Comparison of ENCODE assay signal across 8 cellular contexts in genomic region chr1:205849619-205850355, GRCh38. TPM values are rescaled to one million over a fixed set of nuclear protein-coding genes. Genes with fewer than 3 reads are reported as not detected.
DNase-seq lines count a peak whose midpoint lies in the region; ATAC-seq and TF ChIP-seq lines count a peak whose summit lies in the region.

Gene PM20D1 (minus strand): TSS chr1:205850132. CDS start chr1:205850072, 60 bp downstream.

- H3K36me3 Mint-ChIP-seq in Caco-2 (ENCODE audit: insufficient read depth, unreplicated experiment), result no peaks in the 10 kb centered on the region
- H3K36me3 Mint-ChIP-seq in activated naive CD4-positive, alpha-beta T cell treated with anti-CD3 and anti-CD28 coated beads, Interleukin-2, amount 50 U/mL, for 72 hours, result peaks cover 0 to 5% of the 10 kb centered on the region in 2 donors

- H3K4me1 ChIP-seq in Caco-2 (no peaks in the 10 kb centered on the region), left ventricle myocardium inferior (peaks cover 14% of the 10 kb centered on the region), skeletal muscle satellite cell (ENCODE audit: control insufficient read depth, insufficient read depth, low read length) (no peaks in the 10 kb centered on the region)

- peak; percentile 79 for ATAC-seq in HG02571 (IDR thresholded peaks at IDR 0.05; ENCODE audit: unreplicated experiment)
- peak; percentile 97 to 99 for ATAC-seq in activated naive CD4-positive, alpha-beta T cell treated with anti-CD3 and anti-CD28 coated beads, Interleukin-2, amount 50 U/mL, for 72 hours

- H3K9ac ChIP-seq in skeletal muscle satellite cell (ENCODE audit: low read depth, low read length), result no peak within 1 kb of the TSS

- no TSS peak for BruUV-seq in Caco-2 (replicated peaks; lab: Mats Ljungman, UMichigan)

- no peak within 1 kb of the TSS for H3K27ac Mint-ChIP-seq in Caco-2 (ENCODE audit: unreplicated experiment)
- H3K27ac Mint-ChIP-seq in activated naive CD4-positive, alpha-beta T cell treated with anti-CD3 and anti-CD28 coated beads, Interleukin-2, amount 50 U/mL, for 72 hours, result peak within 1 kb of the TSS; percentile 47 to 53

- H3K27me3 ChIP-seq in Caco-2 (replicated peaks; ENCODE audit: control insufficient read depth, insufficient read depth, low read length), result no peaks in the 10 kb centered on the region
- H3K27me3 ChIP-seq in left ventricle myocardium inferior (ENCODE audit: low read depth), result no peaks in the 10 kb centered on the region
- H3K27me3 ChIP-seq in skeletal muscle satellite cell (ENCODE audit: control insufficient read depth, insufficient read depth, low read length), result no peaks in the 10 kb centered on the region

- H3K36me3 ChIP-seq in Caco-2 (ENCODE audit: control insufficient read depth, insufficient read depth, low read length) (no peaks in the 10 kb centered on the region), left ventricle myocardium inferior (no peaks in the 10 kb centered on the region), skeletal muscle satellite cell (ENCODE audit: insufficient read depth, low read length) (no peaks in the 10 kb centered on the region)

- H3K27me3 Mint-ChIP-seq in Caco-2 (ENCODE audit: insufficient read depth, unreplicated experiment), result no peaks in the 10 kb centered on the region

- peaks cover 5% of the 10 kb centered on the region for H3K4me1 Mint-ChIP-seq in Caco-2 (ENCODE audit: low read depth, unreplicated experiment)

- in situ Hi-C loops in SK-MEL-5 (cut with HindIII; ENCODE audit: low pct_unique_long_range_greater_than_20kb, low sequenced_read_pairs) (no loop called here), ACHN (cut with HindIII; ENCODE audit: low pct_ligation_motif_present, low pct_unique_long_range_greater_than_20kb, low sequenced_read_pairs) (no loop called here)

- peaks cover 4% of the 10 kb centered on the region; the same call in 1 of the 2 replicates for H3K9me3 ChIP-seq in Caco-2
- H3K9me3 ChIP-seq in left ventricle myocardium inferior (replicated peaks), result peaks cover 8% of the 10 kb centered on the region
- H3K9me3 ChIP-seq in skeletal muscle satellite cell (replicated peaks; ENCODE audit: low read length), result no peaks in the 10 kb centered on the region

- TF ChIP-seq CTCF in Caco-2 (IDR thresholded peaks at IDR 0.05; ENCODE audit: insufficient read depth in 1 of 2, low read depth in 1 of 2, low read length in 1 of 2, severe bottlenecking in 1 of 2, unreplicated experiment in 1 of 2) (no peak), left ventricle myocardium inferior (IDR thresholded peaks at IDR 0.05; ENCODE audit: borderline replicate concordance) (no peak), RWPE1 (conservative IDR thresholded peaks at IDR 0.05; ENCODE audit: low read depth) (no peak)

- peak within 1 kb of the TSS; percentile 78 for H3K4me2 ChIP-seq in skeletal muscle satellite cell (ENCODE audit: low read length)

- intact Hi-C loops in Caco-2 (cut with micrococcal nuclease; ENCODE audit: unreplicated experiment), result no loop called here
- intact Hi-C loops in left ventricle myocardium inferior (cut with micrococcal nuclease), result no loop called here

- POLR2A ChIA-PET in Caco-2 (lab: Charles Lee) (interaction anchor here (0.6 kb wide), 1 partner anchor 354 kb away, joined by 4 read pairs; no protein-coding TSS in a partner anchor), RWPE1 (lab: Yijun Ruan, JAX; ENCODE audit: low non-redundant PET) (no interaction called here)

- H3K27ac ChIP-seq in left ventricle myocardium inferior (replicated peaks) (peak within 1 kb of the TSS; percentile 46), RWPE1 (no peak within 1 kb of the TSS)

- H3K4me3 ChIP-seq in Caco-2 (ENCODE audit: low read depth, low read length) (peak within 1 kb of the TSS; percentile 36), left ventricle myocardium inferior (peak within 1 kb of the TSS; percentile 74), skeletal muscle satellite cell (ENCODE audit: low read length) (no peak within 1 kb of the TSS)

- CTCF ChIA-PET in Caco-2 (lab: Charles Lee) (interaction anchor here (0.6 kb wide), 3 partner anchors 14 to 477 kb away, joined by 4 to 5 read pairs (median 4); no protein-coding TSS in a partner anchor), RWPE1 (lab: Yijun Ruan, JAX) (interaction anchor here (0.7 to 0.8 kb wide), 3 partner anchors 61 to 69 kb away, joined by 3 to 4 read pairs (median 3); no protein-coding TSS in a partner anchor)

- DNase-seq in Caco-2 (peak; percentile 71 to 82), SK-MEL-5 (ENCODE audit: low read depth, low spot score) (peak; percentile 28), left ventricle myocardium inferior (peak; percentile 84), ACHN (no peak), RWPE1 (ENCODE audit: low spot score) (no peak)
- peak; percentile 83 for DNase-seq in activated naive CD4-positive, alpha-beta T cell treated with anti-CD3 and anti-CD28 coated beads, Interleukin-2, amount 50 U/mL, for 72 hours (ENCODE audit: low spot score in 2 of 2)

- H3K4me3 Mint-ChIP-seq in Caco-2 (ENCODE audit: unreplicated experiment), result peak within 1 kb of the TSS; percentile 70

- no peaks in the 10 kb centered on the region for H3K9me3 Mint-ChIP-seq in Caco-2 (ENCODE audit: unreplicated experiment)
- H3K9me3 Mint-ChIP-seq in activated naive CD4-positive, alpha-beta T cell treated with anti-CD3 and anti-CD28 coated beads, Interleukin-2, amount 50 U/mL, for 72 hours, result peaks cover 4 to 5% of the 10 kb centered on the region in 2 donors

RNA-seq across cellular contexts. Expression of gene PM20D1, which starts in this region (rescaled TPM):
- total RNA-seq in Caco-2 (2022) (0.21 TPM in 1 of 2 replicates, not detected in the other), left ventricle myocardium inferior (1.7 TPM)
- not detected in 2 replicates for total RNA-seq in SK-MEL-5 (2014; rRNA removed; shearing (Covaris generic))
- not detected in 2 replicates for polyA plus RNA-seq in SK-MEL-5 (2015; cell fraction: cytosol; rRNA removed)
- not detected in 2 replicates for polyA plus RNA-seq in SK-MEL-5 (2015; cell fraction: nucleus; rRNA removed)
- total RNA-seq in activated naive CD4-positive, alpha-beta T cell treated with anti-CD3 and anti-CD28 coated beads, Interleukin-2, amount 50 U/mL, for 72 hours, result under 1 TPM; 0.35 to 0.73 TPM
- total RNA-seq in skeletal muscle satellite cell (2012; rRNA removed), result not detected in 2 replicates

Comparison
In these comparisons a context has a peak if more than half of its experiments do, and no peak if none do; other contexts are left out.
1. Peak in DNase-seq and H3K4me3 ChIP-seq in Caco-2; RNA of the gene not detected or under 1 TPM.
2. Peak in DNase-seq in SK-MEL-5; RNA of the gene not detected or under 1 TPM.
3. Peak in DNase-seq and ATAC-seq in activated naive CD4-positive, alpha-beta T cell treated with anti-CD3 and anti-CD28 coated beads, Interleukin-2, amount 50 U/mL, for 72 hours; RNA of the gene not detected or under 1 TPM.